8 cellular contexts compared by ENCODE assay signal in genomic region chr1:150233359-150234308, GRCh38. TPM values are rescaled to one million over a fixed set of nuclear protein-coding genes. Genes with fewer than 3 reads are reported as not detected.
DNase-seq lines count a peak whose midpoint lies in the region; FAIRE-seq and TF ChIP-seq lines count a peak whose summit lies in the region.

No MANE protein-coding gene starts in this region.

- H3F3A ChIP-seq in GM23248 (ENCODE audit: insufficient read depth) (peaks cover 10% of the 10 kb centered on the region), neural progenitor cell (ENCODE audit: low read depth) (peaks cover 42% of the 10 kb centered on the region)

- H3K4me1 ChIP-seq in GM23248 (ENCODE audit: insufficient read depth) (peaks cover 6% of the 10 kb centered on the region; the same call in 1 of the 2 replicates), H1 (replicated peaks in 1 of 4; ENCODE audit: control insufficient read depth in 3 of 4, insufficient read depth in 4 of 4, low read length in 3 of 4) (peaks cover 0 to 6% (median 2%) of the 10 kb centered on the region in 4 experiments; a peak in 5 of 7 replicates), neural progenitor cell (peaks cover 9% of the 10 kb centered on the region)

- POLR2A ChIA-PET in H1 (lab: Charles Lee; ENCODE audit: partially characterized antibody), result interaction anchor here (0.6 to 5.6 kb wide), 14 partner anchors 10 to 993 kb away, joined by 3 to 61 read pairs (median 4); partner anchors contain the start of genes C1orf54, CA14 and RPRD2

- FAIRE-seq in H1 (lab: Jason Lieb, UNC), result no peak

- no peak for TF ChIP-seq RAD21 in H1 (IDR thresholded peaks at IDR 0.05 in 1 of 2, conservative IDR thresholded peaks at IDR 0.05 in 1 of 2; ENCODE audit: low read depth in 2 of 2, low read length in 2 of 2)

- H3K4me1 Mint-ChIP-seq in T-helper 2 cell treated with Interferon-gamma antibody and Interleukin-4, amounts not matched to agents 5 μg/mL and 100 μg/mL, for 36 hours (ENCODE audit: low read depth), result peaks cover 17% of the 10 kb centered on the region
- peaks cover 18% of the 10 kb centered on the region for H3K4me1 Mint-ChIP-seq in neural progenitor cell

- no peak overlapping the region for H3K27ac Mint-ChIP-seq in T-helper 2 cell treated with Interferon-gamma antibody and Interleukin-4, amounts not matched to agents 5 μg/mL and 100 μg/mL, for 36 hours
- peak overlapping the region; percentile 92 for H3K27ac Mint-ChIP-seq in neural progenitor cell

- no peaks in the 10 kb centered on the region for H3K9me3 ChIP-seq in GM23248 (ENCODE audit: low read depth)
- no peaks in the 10 kb centered on the region for H3K9me3 ChIP-seq in H1 (ENCODE audit: insufficient read depth in 2 of 2, low read depth in 1 of 2, low read length in 1 of 2)
- H3K9me3 ChIP-seq in neural progenitor cell (ENCODE audit: low read depth), result no peaks in the 10 kb centered on the region

- H4K20me1 ChIP-seq in GM23248 (ENCODE audit: insufficient read depth), result no peaks in the 10 kb centered on the region
- H4K20me1 ChIP-seq in H1 (replicated peaks in 1 of 2; ENCODE audit: control insufficient read depth in 1 of 2, insufficient read depth in 2 of 2, low read length in 2 of 2), result peaks cover 0 to 2% of the 10 kb centered on the region in 2 experiments
- peaks cover 26% of the 10 kb centered on the region for H4K20me1 ChIP-seq in neural progenitor cell (ENCODE audit: low read depth)

- H3K9me3 Mint-ChIP-seq in T-helper 2 cell treated with Interferon-gamma antibody and Interleukin-4, amounts not matched to agents 5 μg/mL and 100 μg/mL, for 36 hours, result no peaks in the 10 kb centered on the region
- H3K9me3 Mint-ChIP-seq in neural progenitor cell, result no peaks in the 10 kb centered on the region

- TF ChIP-seq CTCF in H1 (IDR thresholded peaks at IDR 0.05; ENCODE audit: control extremely low read depth in 1 of 3, insufficient read depth in 1 of 3, low read depth in 1 of 3, low read length in 3 of 3) (no peak), neural progenitor cell (IDR thresholded peaks at IDR 0.05) (no peak)

- H3K23me2 ChIP-seq in H1 (ENCODE audit: low read depth, low read length), result peaks cover 10% of the 10 kb centered on the region

- H2BK5ac ChIP-seq in H1 (ENCODE audit: low read depth, low read length), result no peak overlapping the region; the same call in 1 of the 2 replicates

- H3K36me3 ChIP-seq in GM23248 (ENCODE audit: low read depth), result no peaks in the 10 kb centered on the region
- peaks cover 3 to 20% (median 6%) of the 10 kb centered on the region in 4 experiments; a peak in 7 of 8 replicates for H3K36me3 ChIP-seq in H1 (ENCODE audit: control insufficient read depth in 2 of 4, insufficient read depth in 4 of 4, low read length in 3 of 4)
- peaks cover 28% of the 10 kb centered on the region for H3K36me3 ChIP-seq in neural progenitor cell

- no peaks in the 10 kb centered on the region for H3K27me3 Mint-ChIP-seq in T-helper 2 cell treated with Interferon-gamma antibody and Interleukin-4, amounts not matched to agents 5 μg/mL and 100 μg/mL, for 36 hours (ENCODE audit: low read depth)
- H3K27me3 Mint-ChIP-seq in neural progenitor cell (ENCODE audit: insufficient read depth, low read depth), result peaks cover 10% of the 10 kb centered on the region

- H3K27me3 ChIP-seq in GM23248 (replicated peaks; ENCODE audit: insufficient read depth) (no peaks in the 10 kb centered on the region), H1 (replicated peaks in 1 of 4; ENCODE audit: control insufficient read depth in 3 of 4, extremely low read depth in 1 of 4, insufficient read depth in 3 of 4, low read length in 3 of 4) (no peaks in the 10 kb centered on the region), neural progenitor cell (no peaks in the 10 kb centered on the region)

- no peaks in the 10 kb centered on the region; the same call in 1 of the 2 replicates for H3K79me1 ChIP-seq in H1 (ENCODE audit: low read depth, low read length)

- no peak overlapping the region for H2BK120ac ChIP-seq in H1 (replicated peaks; ENCODE audit: low read depth, low read length)

- H4K8ac ChIP-seq in H1 (ENCODE audit: extremely low read depth, insufficient read depth, low read length), result no peak overlapping the region

- H3K23ac ChIP-seq in H1 (ENCODE audit: insufficient read length), result no peak overlapping the region

- H2AK5ac ChIP-seq in H1 (ENCODE audit: low read depth, low read length), result no peak overlapping the region

- H2BK12ac ChIP-seq in H1 (ENCODE audit: low read depth, low read length), result no peak overlapping the region

- H2BK15ac ChIP-seq in H1 (ENCODE audit: low read length), result no peak overlapping the region

- peak overlapping the region; percentile 79 for H2AFZ ChIP-seq in GM23248
- H2AFZ ChIP-seq in H1 (ENCODE audit: low read length), result no peak overlapping the region
- H2AFZ ChIP-seq in neural progenitor cell (replicated peaks), result no peak overlapping the region

- in situ Hi-C loops in GM23248 (cut with MboI), result no loop called here

- H3K9me2 ChIP-seq in GM23248 (ENCODE audit: insufficient read depth), result no peaks in the 10 kb centered on the region

- H3K14ac ChIP-seq in H1 (ENCODE audit: insufficient read length), result no peak overlapping the region

- H4K91ac ChIP-seq in H1 (replicated peaks; ENCODE audit: insufficient read length, low read length), result no peak overlapping the region

- 4 to 6% methylated on average over 15 of the region's 15 CpGs for WGBS in GM23248 (ENCODE audit: low coverage in 1 of 2, low lambda C conversion rate in 2 of 2, missing lambda C conversion rate in 2 of 2), 2 experiments
- WGBS in H1 (ENCODE audit: extremely low coverage in 1 of 2, insufficient coverage in 1 of 2, insufficient read length in 1 of 2, insufficient replicate concordance in 2 of 2, low coverage in 1 of 2, low lambda C conversion rate in 2 of 2, missing lambda C conversion rate in 1 of 2), 2 experiments, result 54% methylated on average over 15 of the region's 15 CpGs; no CpG with 5 or more reads in 1 of the 2 experiments

- H3K18ac ChIP-seq in H1 (ENCODE audit: extremely low read depth, low read length), result no peak overlapping the region

- TF ChIP-seq EP300 in H1 (IDR thresholded peaks at IDR 0.05; ENCODE audit: borderline replicate concordance in 1 of 2, low read depth in 2 of 2, low read length in 2 of 2), result no peak

- H3K79me2 ChIP-seq in GM23248 (ENCODE audit: insufficient read depth) (peaks cover 62% of the 10 kb centered on the region), H1 (ENCODE audit: control insufficient read depth in 1 of 2, insufficient read depth in 2 of 2, low read length in 2 of 2) (peaks cover 22 to 60% of the 10 kb centered on the region in 2 experiments), neural progenitor cell (ENCODE audit: low read depth) (peaks cover 73% of the 10 kb centered on the region)

- CTCF ChIA-PET in H1 (lab: Charles Lee; ENCODE audit: partially characterized antibody), result interaction anchor here (0.9 to 3.3 kb wide), 3 partner anchors 12 to 299 kb away, joined by 3 to 9 read pairs (median 4); no protein-coding TSS in a partner anchor

- no peak overlapping the region for H2BK20ac ChIP-seq in H1 (ENCODE audit: low read length)

- DNase-seq in A172 (ENCODE audit: low spot score) (peak; percentile 15), GM23248 (peak; percentile 62), H1 (ENCODE audit: low read depth in 1 of 2, low spot score in 2 of 2) (peak in 1 of 2 experiments; percentile 26), neural progenitor cell (ENCODE audit: low spot score) (peak; percentile 2), amniotic stem cell (lab: John Stamatoyannopoulos, UW) (no peak), hippocampal formation (lab: John Stamatoyannopoulos, UW) (no peak)
- peak; percentile 19 for DNase-seq in T-helper 2 cell treated with Interferon-gamma antibody and Interleukin-4, amounts not matched to agents 5 μg/mL and 100 μg/mL, for 36 hours (ENCODE audit: low spot score)
- no peak for DNase-seq in activated CD4-positive, CD25-positive, alpha-beta regulatory T cell treated with anti-CD3 and anti-CD28 coated beads, Interleukin-2, amount 50 U/mL, for 72 hours

- H3K27ac ChIP-seq in GM23248, result peak overlapping the region; percentile 87
- no peak overlapping the region for H3K27ac ChIP-seq in H1 (ENCODE audit: low read depth, low read length)
- H3K27ac ChIP-seq in neural progenitor cell, result no peak overlapping the region

- H3K4ac ChIP-seq in H1 (replicated peaks; ENCODE audit: insufficient read length, low read depth, low read length), result no peak overlapping the region

- no peak for TF ChIP-seq POLR2A in H1 (IDR thresholded peaks at IDR 0.05; ENCODE audit: control extremely low read depth in 1 of 2, low read depth in 2 of 2, low read length in 2 of 2)

- H3K9ac ChIP-seq in GM23248 (peak overlapping the region; percentile 95), H1 (replicated peaks in 1 of 4; ENCODE audit: extremely low read depth in 1 of 4, low read depth in 3 of 4, low read length in 3 of 4) (peak overlapping the region in 1 of 4 experiments; percentile 95; a peak in 3 of 7 replicates), neural progenitor cell (peak overlapping the region; percentile 79)

- H3K36me3 Mint-ChIP-seq in T-helper 2 cell treated with Interferon-gamma antibody and Interleukin-4, amounts not matched to agents 5 μg/mL and 100 μg/mL, for 36 hours (ENCODE audit: low read depth), result peaks cover 24% of the 10 kb centered on the region
- H3K36me3 Mint-ChIP-seq in neural progenitor cell, result peaks cover 19% of the 10 kb centered on the region

- H3K4me3 ChIP-seq in GM23248 (peak overlapping the region; percentile 93), H1 (ENCODE audit: extremely low read depth in 1 of 4, insufficient read depth in 2 of 4, low read depth in 3 of 4, low read length in 4 of 4) (peak overlapping the region; percentile 84 to 99 (median 98)), neural progenitor cell (peak overlapping the region; percentile 94)

- H3K56ac ChIP-seq in H1 (replicated peaks; ENCODE audit: insufficient read length, low read depth, low read length), result no peak overlapping the region

- H3K4me2 ChIP-seq in GM23248 (ENCODE audit: unreplicated experiment) (peak overlapping the region; percentile 98), H1 (ENCODE audit: insufficient read depth in 1 of 2, low read depth in 2 of 2, low read length in 2 of 2) (peak overlapping the region; percentile 77 to 86), neural progenitor cell (peak overlapping the region; percentile 91)

- H4K5ac ChIP-seq in H1 (ENCODE audit: insufficient read length, low read depth, low read length), result no peak overlapping the region

- H3K4me3 Mint-ChIP-seq in T-helper 2 cell treated with Interferon-gamma antibody and Interleukin-4, amounts not matched to agents 5 μg/mL and 100 μg/mL, for 36 hours, result peak overlapping the region; percentile 86
- H3K4me3 Mint-ChIP-seq in neural progenitor cell, result no peak overlapping the region

RNA-seq across cellular contexts. Expression of gene ANP32E, which starts 2.3 kb away (rescaled TPM):
- 76.3 and 81.9 TPM in 2 replicates for total RNA-seq in A172 (2014; rRNA removed; shearing (Covaris generic))
- 13.5 and 14.4 TPM in 2 replicates for total RNA-seq in GM23248 (2014; rRNA removed; shearing (Covaris generic))
- polyA plus RNA-seq in GM23248 (2016; fragmentation: Nextera tagmentation; extraction: Ambion mirVana) (52.9 and 55.2 TPM in 2 replicates), H1 (2011; rRNA removed) (10.2 and 20.7 TPM in 2 replicates)
- 114 and 123 TPM in 2 replicates for total RNA-seq in H1 (2021; fragmentation: NEBNext Ultra II Directional; extraction: Animal tissue kit (Norgen Biotek cat#: 25700))
- polyA plus RNA-seq in H1 (2011; cell fraction: cytosol; rRNA removed), result 33.6 TPM
- 3.6 TPM for polyA plus RNA-seq in H1 (2011; cell fraction: nucleus; rRNA removed)
- polyA plus RNA-seq in H1 (2012, experiment 1 of 2), result 122 to 225 TPM (median 147 TPM) in 4 replicates
- polyA plus RNA-seq in H1 (2012, experiment 2 of 2), result 10.2 TPM
- polyA plus RNA-seq in H1 (2013, experiment 1 of 2), result 66.2 TPM
- polyA plus RNA-seq in H1 (2013, experiment 2 of 2), result 67.9 TPM
- 16.2 and 20.3 TPM in 2 replicates for polyA minus RNA-seq in H1 (2011; rRNA and poly(A)+ RNA removed)
- 18.1 TPM for polyA minus RNA-seq in H1 (2011; cell fraction: cytosol; rRNA and poly(A)+ RNA removed)
- polyA minus RNA-seq in H1 (2011; cell fraction: nucleus; rRNA and poly(A)+ RNA removed), result 14.0 TPM
- 108 and 201 TPM in 2 replicates for total RNA-seq in neural progenitor cell (ENCODE audit: low replicate concordance)

RNA-seq across cellular contexts. Expression of gene CA14, which starts 23.9 kb away (rescaled TPM):
- total RNA-seq in A172 (2014; rRNA removed; shearing (Covaris generic)), result not detected in 2 replicates
- not detected in 2 replicates for total RNA-seq in GM23248 (2014; rRNA removed; shearing (Covaris generic))
- polyA plus RNA-seq in GM23248 (2016; fragmentation: Nextera tagmentation; extraction: Ambion mirVana) (0.16 TPM in 1 of 2 replicates, not detected in the other), H1 (2011; rRNA removed) (79.3 and 105 TPM in 2 replicates)
- total RNA-seq in H1 (2021; fragmentation: NEBNext Ultra II Directional; extraction: Animal tissue kit (Norgen Biotek cat#: 25700)), result 52.1 and 52.3 TPM in 2 replicates
- 87.6 TPM for polyA plus RNA-seq in H1 (2011; cell fraction: cytosol; rRNA removed)
- polyA plus RNA-seq in H1 (2011; cell fraction: nucleus; rRNA removed), result 103 TPM
- 61.2 to 68.2 TPM (median 64.7 TPM) in 4 replicates for polyA plus RNA-seq in H1 (2012, experiment 1 of 2)
- 53.1 TPM for polyA plus RNA-seq in H1 (2012, experiment 2 of 2)
- 72.8 TPM for polyA plus RNA-seq in H1 (2013, experiment 1 of 2)
- 65.7 TPM for polyA plus RNA-seq in H1 (2013, experiment 2 of 2)
- polyA minus RNA-seq in H1 (2011; rRNA and poly(A)+ RNA removed), result 61.0 and 79.2 TPM in 2 replicates
- polyA minus RNA-seq in H1 (2011; cell fraction: cytosol; rRNA and poly(A)+ RNA removed), result 25.8 TPM
- polyA minus RNA-seq in H1 (2011; cell fraction: nucleus; rRNA and poly(A)+ RNA removed), result 36.0 TPM
- total RNA-seq in neural progenitor cell (ENCODE audit: low replicate concordance), result 56.4 and 64.4 TPM in 2 replicates

RNA-seq across cellular contexts. Expression of gene APH1A, which starts 35.2 kb away (rescaled TPM):
- 197 and 226 TPM in 2 replicates for total RNA-seq in A172 (2014; rRNA removed; shearing (Covaris generic))
- 103 and 104 TPM in 2 replicates for total RNA-seq in GM23248 (2014; rRNA removed; shearing (Covaris generic))
- polyA plus RNA-seq in GM23248 (2016; fragmentation: Nextera tagmentation; extraction: Ambion mirVana), result 32.4 and 32.6 TPM in 2 replicates
- 110 and 111 TPM in 2 replicates for total RNA-seq in H1 (2021; fragmentation: NEBNext Ultra II Directional; extraction: Animal tissue kit (Norgen Biotek cat#: 25700))
- polyA plus RNA-seq in H1 (2011; rRNA removed), result 183 and 188 TPM in 2 replicates
- polyA plus RNA-seq in H1 (2011; cell fraction: cytosol; rRNA removed), result 157 TPM
- polyA plus RNA-seq in H1 (2011; cell fraction: nucleus; rRNA removed), result 218 TPM
- 89.8 to 118 TPM (median 111 TPM) in 4 replicates for polyA plus RNA-seq in H1 (2012, experiment 1 of 2)
- polyA plus RNA-seq in H1 (2012, experiment 2 of 2), result 169 TPM
- 75.6 TPM for polyA plus RNA-seq in H1 (2013, experiment 1 of 2)
- polyA plus RNA-seq in H1 (2013, experiment 2 of 2), result 85.8 TPM
- polyA minus RNA-seq in H1 (2011; rRNA and poly(A)+ RNA removed), result 138 and 140 TPM in 2 replicates
- polyA minus RNA-seq in H1 (2011; cell fraction: cytosol; rRNA and poly(A)+ RNA removed), result 57.2 TPM
- 97.0 TPM for polyA minus RNA-seq in H1 (2011; cell fraction: nucleus; rRNA and poly(A)+ RNA removed)
- total RNA-seq in neural progenitor cell (ENCODE audit: low replicate concordance), result 63.0 and 118 TPM in 2 replicates

RNA-seq across cellular contexts. Expression of gene C1orf54, which starts 39.0 kb away (rescaled TPM):
- total RNA-seq in A172 (2014; rRNA removed; shearing (Covaris generic)), result 8.8 TPM in 1 of 2 replicates, not detected in the other
- 1.7 and 1.9 TPM in 2 replicates for total RNA-seq in GM23248 (2014; rRNA removed; shearing (Covaris generic))
- polyA plus RNA-seq in GM23248 (2016; fragmentation: Nextera tagmentation; extraction: Ambion mirVana) (1.7 and 1.9 TPM in 2 replicates), H1 (2011; rRNA removed) (12.2 and 30.2 TPM in 2 replicates)
- total RNA-seq in H1 (2021; fragmentation: NEBNext Ultra II Directional; extraction: Animal tissue kit (Norgen Biotek cat#: 25700)), result 19.8 and 20.4 TPM in 2 replicates
- polyA plus RNA-seq in H1 (2011; cell fraction: cytosol; rRNA removed), result 22.3 TPM
- polyA plus RNA-seq in H1 (2011; cell fraction: nucleus; rRNA removed), result 6.4 TPM
- polyA plus RNA-seq in H1 (2012, experiment 1 of 2), result 20.3 to 29.7 TPM (median 25.5 TPM) in 4 replicates
- 51.2 TPM for polyA plus RNA-seq in H1 (2012, experiment 2 of 2)
- polyA plus RNA-seq in H1 (2013, experiment 1 of 2), result 25.8 TPM
- polyA plus RNA-seq in H1 (2013, experiment 2 of 2), result 33.2 TPM
- 4.2 and 7.2 TPM in 2 replicates for polyA minus RNA-seq in H1 (2011; rRNA and poly(A)+ RNA removed)
- polyA minus RNA-seq in H1 (2011; cell fraction: cytosol; rRNA and poly(A)+ RNA removed), result 5.0 TPM
- 3.5 TPM for polyA minus RNA-seq in H1 (2011; cell fraction: nucleus; rRNA and poly(A)+ RNA removed)
- total RNA-seq in neural progenitor cell (ENCODE audit: low replicate concordance), result 19.7 and 26.7 TPM in 2 replicates

RNA-seq across cellular contexts. Expression of gene CIART, which starts 48.7 kb away (rescaled TPM):
- total RNA-seq in A172 (2014; rRNA removed; shearing (Covaris generic)), result 15.2 and 25.2 TPM in 2 replicates
- 1.8 and 3.4 TPM in 2 replicates for total RNA-seq in GM23248 (2014; rRNA removed; shearing (Covaris generic))
- polyA plus RNA-seq in GM23248 (2016; fragmentation: Nextera tagmentation; extraction: Ambion mirVana) (6.7 and 7.0 TPM in 2 replicates), H1 (2011; rRNA removed) (23.3 and 33.3 TPM in 2 replicates)
- 9.6 and 10.6 TPM in 2 replicates for total RNA-seq in H1 (2021; fragmentation: NEBNext Ultra II Directional; extraction: Animal tissue kit (Norgen Biotek cat#: 25700))
- polyA plus RNA-seq in H1 (2011; cell fraction: cytosol; rRNA removed), result 23.2 TPM
- 24.1 TPM for polyA plus RNA-seq in H1 (2011; cell fraction: nucleus; rRNA removed)
- 14.7 to 18.2 TPM (median 17.7 TPM) in 4 replicates for polyA plus RNA-seq in H1 (2012, experiment 1 of 2)
- 16.4 TPM for polyA plus RNA-seq in H1 (2012, experiment 2 of 2)
- polyA plus RNA-seq in H1 (2013, experiment 1 of 2), result 10.0 TPM
- 9.6 TPM for polyA plus RNA-seq in H1 (2013, experiment 2 of 2)
- 24.5 and 28.3 TPM in 2 replicates for polyA minus RNA-seq in H1 (2011; rRNA and poly(A)+ RNA removed)
- polyA minus RNA-seq in H1 (2011; cell fraction: cytosol; rRNA and poly(A)+ RNA removed), result 8.8 TPM
- 10.9 TPM for polyA minus RNA-seq in H1 (2011; cell fraction: nucleus; rRNA and poly(A)+ RNA removed)
- total RNA-seq in neural progenitor cell (ENCODE audit: low replicate concordance), result 22.6 and 25.3 TPM in 2 replicates

Comparison
In these comparisons a context has a peak if more than half of its experiments do, and no peak if none do; other contexts are left out.
1. DNase-seq: peak in A172 (single experiment), GM23248 (single experiment), T-helper 2 cell treated with Interferon-gamma antibody and Interleukin-4, amounts not matched to agents 5 μg/mL and 100 μg/mL, for 36 hours (single experiment) and neural progenitor cell (single experiment); none in amniotic stem cell (single experiment), activated CD4-positive, CD25-positive, alpha-beta regulatory T cell treated with anti-CD3 and anti-CD28 coated beads, Interleukin-2, amount 50 U/mL, for 72 hours (single experiment) and hippocampal formation (0 of 2).
2. RNA of gene CA14, which starts 23.9 kb away (total RNA-seq): 56.4 to 64.4 TPM in neural progenitor cell and 52.1 to 52.3 TPM in H1; not detected in A172 and not detected in GM23248; every median in the first group is over 10 times any median in the second.
3. Peak in every context shown above with its lines, with median percentiles within 50 percentile points of each other: H3K4me2 ChIP-seq and H3K4me3 ChIP-seq.